ENCODE assay signal across 22 cellular contexts in the genomic region with DNA sequence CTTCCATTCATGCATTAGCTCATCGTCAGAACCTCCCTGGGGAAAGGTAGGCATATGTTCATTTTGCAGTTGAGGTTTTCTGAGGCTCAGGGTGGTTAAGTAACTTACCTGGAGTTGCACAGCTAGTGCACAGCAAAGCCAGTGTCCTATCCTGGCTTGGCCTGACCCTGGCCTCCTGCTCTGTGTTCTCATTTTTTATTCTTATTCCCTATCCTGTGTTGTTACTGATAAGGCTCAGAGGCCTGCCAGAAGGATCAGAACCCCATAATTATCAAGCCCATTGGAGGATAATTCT.
"Had no signal": no experiment of that assay in that cellular context is flagged by ENCODE, and none has a peak within 500 bp of the region (broad histone marks: within the 10 kb centered on the region; RNA-seq: fewer than 3 reads in every experiment).

No MANE protein-coding gene starts in this region.

- H3K27ac Mint-ChIP-seq: effector memory CD8-positive, alpha-beta T cell; mesothelial cell of epicardium; stimulated activated naive CD8-positive, alpha-beta T cell treated with anti-CD3 and anti-CD28 coated beads, Interleukin-15, amount 100 ng/mL, for 72 hours had no signal

- H3K79me2 ChIP-seq: hepatocyte had no signal

- H3K9me3 Mint-ChIP-seq: effector memory CD8-positive, alpha-beta T cell; mesothelial cell of epicardium; naive B cell; stimulated activated naive CD8-positive, alpha-beta T cell treated with anti-CD3 and anti-CD28 coated beads, Interleukin-15, amount 100 ng/mL, for 72 hours had no signal

- H3K9me3 ChIP-seq: heart left ventricle, left lung, mucosa of descending colon, pancreas, suprapubic skin, transverse colon, upper lobe of right lung, uterus had no signal

- H3K4me3 Mint-ChIP-seq: effector memory CD8-positive, alpha-beta T cell; mesothelial cell of epicardium; stimulated activated naive CD8-positive, alpha-beta T cell treated with anti-CD3 and anti-CD28 coated beads, Interleukin-15, amount 100 ng/mL, for 72 hours had no signal

- H3K27ac ChIP-seq: hepatocyte, left lung, pancreas, suprapubic skin, transverse colon, upper lobe of right lung, uterus had no signal

- H3K36me3 Mint-ChIP-seq: mesothelial cell of epicardium had no signal

- H3K4me3 ChIP-seq: heart left ventricle, hepatocyte, left lung, mucosa of descending colon, pancreas, smooth muscle cell, suprapubic skin, transverse colon, upper lobe of right lung, uterus had no signal

- H3K36me3 ChIP-seq: heart left ventricle, left lung, pancreas, suprapubic skin, transverse colon, upper lobe of right lung, uterus had no signal

- DNase-seq: cortex of kidney; effector memory CD8-positive, alpha-beta T cell; left cardiac atrium; left lung; mesenchymal stem cell; mucosa of descending colon; naive B cell; pancreas; stimulated activated CD4-positive, alpha-beta T cell treated with anti-CD3 and anti-CD28 coated beads, Interleukin-12 subunit alpha, Interleukin-12 subunit beta, amount 100 ng/mL, for 4 hours; stimulated activated CD4-positive, alpha-beta T cell treated with anti-CD3 and anti-CD28 coated beads, Interleukin-1b, Interleukin-23, amount 100 ng/mL, for 48 hours; stimulated activated CD4-positive, alpha-beta T cell treated with anti-CD3 and anti-CD28 coated beads, Interleukin-4, amount 100 ng/mL, for 1 hour; stimulated activated CD8-positive, alpha-beta memory T cell treated with anti-CD3 and anti-CD28 coated beads, Interleukin-4, amount 100 ng/mL, for 48 hours; stimulated activated naive CD4-positive, alpha-beta T cell; stimulated activated naive CD8-positive, alpha-beta T cell treated with anti-CD3 and anti-CD28 coated beads, Interleukin-15, amount 100 ng/mL, for 72 hours; transverse colon; upper lobe of right lung; uterus had no signal

- H3K4me1 ChIP-seq: pancreas, uterus had no signal

- H2AFZ ChIP-seq: hepatocyte had no signal

- H3K27me3 ChIP-seq: heart left ventricle, hepatocyte, left lung, pancreas, suprapubic skin, transverse colon, upper lobe of right lung, uterus had no signal

- H3K4me2 ChIP-seq: hepatocyte, smooth muscle cell had no signal

- H3K27me3 Mint-ChIP-seq: effector memory CD8-positive, alpha-beta T cell; naive B cell; stimulated activated naive CD8-positive, alpha-beta T cell treated with anti-CD3 and anti-CD28 coated beads, Interleukin-15, amount 100 ng/mL, for 72 hours had no signal
